In the genomic region with DNA sequence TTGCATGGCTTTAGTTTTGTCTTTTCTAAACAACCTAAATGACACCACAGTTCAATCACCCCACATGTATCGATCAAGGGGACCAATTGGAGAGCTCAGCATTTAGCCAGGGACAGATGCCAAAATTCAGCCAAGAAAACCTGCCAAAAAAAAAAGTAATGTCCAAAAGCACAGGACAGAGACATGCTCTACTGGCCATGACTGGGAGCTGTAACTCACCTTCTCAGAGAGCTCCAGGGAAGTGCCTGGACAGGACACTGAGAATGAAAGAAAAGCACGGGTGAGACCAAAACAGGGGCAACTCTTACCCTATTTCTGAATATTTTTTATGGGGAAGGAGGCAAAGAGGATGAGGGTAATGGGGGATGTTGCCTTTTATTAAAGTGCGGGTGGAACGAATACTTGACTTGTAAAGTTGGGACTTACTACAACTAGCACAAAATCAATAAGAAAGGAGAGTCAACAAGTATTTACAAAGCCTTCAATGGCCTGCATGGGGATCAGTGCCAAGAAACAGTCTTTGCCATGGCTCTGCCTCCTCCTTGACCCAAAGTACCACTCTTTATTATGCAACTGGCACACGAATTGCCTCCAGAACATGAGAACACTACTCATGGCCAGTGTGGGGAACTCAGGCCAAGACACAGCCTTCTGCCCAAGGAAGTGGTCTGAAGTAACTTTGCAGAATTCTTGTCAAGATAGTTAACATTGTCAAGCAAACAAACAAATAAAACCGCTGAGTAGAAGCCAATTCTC, we compare ENCODE assay signal across 1 cellular context.
TF ChIP-seq lines count a peak whose summit lies in the region.

No MANE protein-coding gene starts in this region.

TF ChIP-seq in IMR-90, 13 proteins besides CTCF, POLR2A, EP300 and RAD21:
- TF ChIP-seq, protein P1, sequence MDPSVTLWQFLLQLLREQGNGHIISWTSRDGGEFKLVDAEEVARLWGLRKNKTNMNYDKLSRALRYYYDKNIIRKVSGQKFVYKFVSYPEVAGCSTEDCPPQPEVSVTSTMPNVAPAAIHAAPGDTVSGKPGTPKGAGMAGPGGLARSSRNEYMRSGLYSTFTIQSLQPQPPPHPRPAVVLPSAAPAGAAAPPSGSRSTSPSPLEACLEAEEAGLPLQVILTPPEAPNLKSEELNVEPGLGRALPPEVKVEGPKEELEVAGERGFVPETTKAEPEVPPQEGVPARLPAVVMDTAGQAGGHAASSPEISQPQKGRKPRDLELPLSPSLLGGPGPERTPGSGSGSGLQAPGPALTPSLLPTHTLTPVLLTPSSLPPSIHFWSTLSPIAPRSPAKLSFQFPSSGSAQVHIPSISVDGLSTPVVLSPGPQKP (IDR thresholded peaks at IDR 0.05; ENCODE audit: borderline replicate concordance, low read depth, low read length): no peak
TF ChIP-seq in IMR-90: peak in this region for 0.
